Comparison of ENCODE assay signal across 2 cellular contexts in genomic region chr1:201454568-201454967, GRCh38.
TF ChIP-seq lines count a peak whose summit lies in the region.

No MANE protein-coding gene starts in this region.

TF ChIP-seq in SK-N-SH, 30 proteins besides CTCF, POLR2A, EP300 and RAD21:
- TF ChIP-seq FOXJ3 (CRISPR knock-in tag; IDR thresholded peaks at IDR 0.05) (no peak), RXRA (IDR thresholded peaks at IDR 0.05; ENCODE audit: borderline replicate concordance, low read depth) (no peak), TEAD4 (IDR thresholded peaks at IDR 0.05; ENCODE audit: borderline replicate concordance, insufficient read depth) (no peak), IRF3 (IDR thresholded peaks at IDR 0.05; ENCODE audit: low read depth, low read length) (no peak), ZBTB33 (IDR thresholded peaks at IDR 0.05; ENCODE audit: borderline replicate concordance, low read depth) (no peak), ELF1 (IDR thresholded peaks at IDR 0.05) (no peak), EZH2phosphoT487 (IDR thresholded peaks at IDR 0.05; ENCODE audit: borderline replicate concordance, low read depth) (no peak), TCF12 (IDR thresholded peaks at IDR 0.05) (no peak), PBX3 (IDR thresholded peaks at IDR 0.05) (no peak), MXI1 (IDR thresholded peaks at IDR 0.05; ENCODE audit: low read depth, low read length) (no peak), GABPA (IDR thresholded peaks at IDR 0.05; ENCODE audit: low read depth) (no peak), USF2 (IDR thresholded peaks at IDR 0.05; ENCODE audit: borderline replicate concordance, low read depth, low read length) (no peak), FOSL2 (IDR thresholded peaks at IDR 0.05; ENCODE audit: borderline replicate concordance, low read depth) (no peak), TAF1 (IDR thresholded peaks at IDR 0.05; ENCODE audit: borderline replicate concordance, low read depth, low read length) (no peak), JUND (IDR thresholded peaks at IDR 0.05) (no peak)

TF ChIP-seq in SK-N-SH treated with all-trans-retinoic acid at 6 μM for 48 hours, 23 proteins besides CTCF, POLR2A, EP300 and RAD21 (continued from another document):
- TF ChIP-seq ZFP3 (CRISPR knock-in tag; IDR thresholded peaks at IDR 0.05): no peak
- TF ChIP-seq CSRNP3 (CRISPR knock-in tag; IDR thresholded peaks at IDR 0.05): no peak
- TF ChIP-seq CREB5 (CRISPR knock-in tag; IDR thresholded peaks at IDR 0.05; ENCODE audit: low read depth): no peak
- no peak for TF ChIP-seq ISL1 (CRISPR knock-in tag; IDR thresholded peaks at IDR 0.05)
